In the genomic region with DNA sequence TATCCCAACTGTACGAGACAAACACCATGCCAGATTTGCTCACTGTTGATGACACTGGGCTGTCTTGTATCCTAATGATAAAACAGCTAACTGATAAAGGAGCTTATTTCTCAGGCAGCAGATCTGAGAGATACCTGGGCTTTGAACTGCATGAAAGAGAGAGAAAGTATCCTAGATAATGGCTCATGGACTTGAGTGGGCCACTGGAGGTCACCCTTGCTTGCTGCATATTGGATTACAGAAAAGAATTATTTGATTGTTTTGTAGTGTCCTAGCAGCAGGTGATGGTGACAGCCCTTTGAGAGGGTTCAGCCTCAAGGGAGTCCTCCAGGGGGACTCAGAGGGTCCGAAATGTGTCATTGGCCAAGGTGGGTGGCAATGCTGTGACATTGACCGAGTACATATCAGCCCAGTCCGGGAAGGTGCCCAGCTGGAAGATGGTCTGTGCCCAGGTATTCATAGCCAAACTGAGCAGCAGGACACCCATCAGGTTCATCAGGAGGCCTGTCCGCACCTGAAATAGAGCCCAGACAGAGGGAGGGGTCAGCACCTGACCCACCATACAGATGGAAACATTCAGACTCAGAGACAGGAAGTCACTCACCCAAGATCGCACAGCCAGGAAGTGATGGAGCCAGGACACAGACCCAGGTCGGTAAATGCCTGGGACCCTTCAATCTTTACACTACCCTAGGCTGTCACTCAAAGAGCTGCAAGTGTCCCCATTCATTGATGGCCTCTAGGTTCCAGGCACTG, we compare ENCODE assay signal across 1 cellular context.
TF ChIP-seq lines count a peak whose summit lies in the region.

No MANE protein-coding gene starts in this region.

TF ChIP-seq in HepG2, 621 proteins besides CTCF, POLR2A, EP300 and RAD21 (continued from another document and continues in another):
- no peak for TF ChIP-seq ZNF10 (CRISPR knock-in tag; IDR thresholded peaks at IDR 0.05; ENCODE audit: borderline replicate concordance, low read depth)
- TF ChIP-seq E2F2 (CRISPR knock-in tag; IDR thresholded peaks at IDR 0.05; ENCODE audit: borderline replicate concordance): no peak
- peak; percentile 94 for TF ChIP-seq STAG1 (CRISPR knock-in tag; IDR thresholded peaks at IDR 0.05)
- peak; percentile 50; the same call in 1 of the 2 replicates for TF ChIP-seq ARID3A (IDR thresholded peaks at IDR 0.05; ENCODE audit: low read depth, low read length)
- peak; percentile 86 for TF ChIP-seq ZNF768 (CRISPR knock-in tag; IDR thresholded peaks at IDR 0.05)
- no peak for TF ChIP-seq DR1 (CRISPR knock-in tag; IDR thresholded peaks at IDR 0.05)
- no peak for TF ChIP-seq CCDC6 (CRISPR knock-in tag; IDR thresholded peaks at IDR 0.05)
- no peak for TF ChIP-seq HDAC1 (CRISPR knock-in tag; IDR thresholded peaks at IDR 0.05)
- TF ChIP-seq NR1H2 (CRISPR knock-in tag; IDR thresholded peaks at IDR 0.05; ENCODE audit: borderline replicate concordance, low read depth): 0 out of 2 replicates have a peak, but pooled peaks have one; percentile 28
- TF ChIP-seq MIXL1 (CRISPR knock-in tag; IDR thresholded peaks at IDR 0.05): 0 out of 2 replicates have a peak, but pooled peaks have one; percentile 21
- TF ChIP-seq, protein P1, sequence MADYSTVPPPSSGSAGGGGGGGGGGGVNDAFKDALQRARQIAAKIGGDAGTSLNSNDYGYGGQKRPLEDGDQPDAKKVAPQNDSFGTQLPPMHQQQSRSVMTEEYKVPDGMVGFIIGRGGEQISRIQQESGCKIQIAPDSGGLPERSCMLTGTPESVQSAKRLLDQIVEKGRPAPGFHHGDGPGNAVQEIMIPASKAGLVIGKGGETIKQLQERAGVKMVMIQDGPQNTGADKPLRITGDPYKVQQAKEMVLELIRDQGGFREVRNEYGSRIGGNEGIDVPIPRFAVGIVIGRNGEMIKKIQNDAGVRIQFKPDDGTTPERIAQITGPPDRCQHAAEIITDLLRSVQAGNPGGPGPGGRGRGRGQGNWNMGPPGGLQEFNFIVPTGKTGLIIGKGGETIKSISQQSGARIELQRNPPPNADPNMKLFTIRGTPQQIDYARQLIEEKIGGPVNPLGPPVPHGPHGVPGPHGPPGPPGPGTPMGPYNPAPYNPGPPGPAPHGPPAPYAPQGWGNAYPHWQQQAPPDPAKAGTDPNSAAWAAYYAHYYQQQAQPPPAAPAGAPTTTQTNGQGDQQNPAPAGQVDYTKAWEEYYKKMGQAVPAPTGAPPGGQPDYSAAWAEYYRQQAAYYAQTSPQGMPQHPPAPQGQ (CRISPR knock-in tag; IDR thresholded peaks at IDR 0.05; ENCODE audit: borderline replicate concordance): no peak
- no peak for TF ChIP-seq ZNF878 (CRISPR knock-in tag; IDR thresholded peaks at IDR 0.05)
- no peak for TF ChIP-seq ZFYVE20 (CRISPR knock-in tag; IDR thresholded peaks at IDR 0.05; ENCODE audit: borderline replicate concordance, low read depth)
- TF ChIP-seq HIVEP1 (CRISPR knock-in tag; IDR thresholded peaks at IDR 0.05): no peak
- no peak for TF ChIP-seq ZNF766 (CRISPR knock-in tag; IDR thresholded peaks at IDR 0.05; ENCODE audit: borderline replicate concordance)
- TF ChIP-seq ZNF850 (CRISPR knock-in tag; conservative IDR thresholded peaks at IDR 0.05): no peak
- TF ChIP-seq KLF6 (CRISPR knock-in tag; IDR thresholded peaks at IDR 0.05): no peak
- TF ChIP-seq, protein P2, sequence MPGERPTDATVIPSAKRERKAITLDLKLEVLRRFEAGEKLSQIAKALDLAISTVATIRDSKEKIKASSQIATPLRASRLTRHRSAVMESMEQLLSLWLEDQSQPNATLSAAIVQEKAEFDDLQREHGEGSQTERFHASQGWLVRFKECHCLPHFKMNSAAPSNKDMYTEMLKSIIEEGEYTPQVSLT (CRISPR knock-in tag; IDR thresholded peaks at IDR 0.05; ENCODE audit: borderline replicate concordance, low read depth): no peak
- TF ChIP-seq ZFP36L2 (CRISPR knock-in tag; IDR thresholded peaks at IDR 0.05): no peak
- TF ChIP-seq ZSCAN29 (CRISPR knock-in tag; conservative IDR thresholded peaks at IDR 0.05): no peak
- TF ChIP-seq PLRG1 (conservative IDR thresholded peaks at IDR 0.05): no peak
- TF ChIP-seq, protein P3, sequence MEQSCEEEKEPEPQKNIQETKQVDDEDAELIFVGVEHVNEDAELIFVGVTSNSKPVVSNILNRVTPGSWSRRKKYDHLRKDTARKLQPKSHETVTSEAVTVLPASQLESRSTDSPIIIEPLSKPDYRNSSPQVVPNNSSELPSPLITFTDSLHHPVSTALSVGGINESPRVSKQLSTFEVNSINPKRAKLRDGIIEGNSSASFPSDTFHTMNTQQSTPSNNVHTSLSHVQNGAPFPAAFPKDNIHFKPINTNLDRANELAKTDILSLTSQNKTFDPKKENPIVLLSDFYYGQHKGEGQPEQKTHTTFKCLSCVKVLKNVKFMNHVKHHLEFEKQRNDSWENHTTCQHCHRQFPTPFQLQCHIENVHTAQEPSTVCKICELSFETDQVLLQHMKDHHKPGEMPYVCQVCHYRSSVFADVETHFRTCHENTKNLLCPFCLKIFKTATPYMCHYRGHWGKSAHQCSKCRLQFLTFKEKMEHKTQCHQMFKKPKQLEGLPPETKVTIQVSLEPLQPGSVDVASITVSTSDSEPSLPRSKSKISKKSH (CRISPR knock-in tag; IDR thresholded peaks at IDR 0.05; ENCODE audit: borderline replicate concordance): no peak
- TF ChIP-seq ZNF619 (CRISPR knock-in tag; IDR thresholded peaks at IDR 0.05): no peak
- TF ChIP-seq SAP130 (CRISPR knock-in tag; IDR thresholded peaks at IDR 0.05; ENCODE audit: low read depth): 0 out of 2 replicates have a peak, but pooled peaks have one; percentile 19
- TF ChIP-seq, protein P4, sequence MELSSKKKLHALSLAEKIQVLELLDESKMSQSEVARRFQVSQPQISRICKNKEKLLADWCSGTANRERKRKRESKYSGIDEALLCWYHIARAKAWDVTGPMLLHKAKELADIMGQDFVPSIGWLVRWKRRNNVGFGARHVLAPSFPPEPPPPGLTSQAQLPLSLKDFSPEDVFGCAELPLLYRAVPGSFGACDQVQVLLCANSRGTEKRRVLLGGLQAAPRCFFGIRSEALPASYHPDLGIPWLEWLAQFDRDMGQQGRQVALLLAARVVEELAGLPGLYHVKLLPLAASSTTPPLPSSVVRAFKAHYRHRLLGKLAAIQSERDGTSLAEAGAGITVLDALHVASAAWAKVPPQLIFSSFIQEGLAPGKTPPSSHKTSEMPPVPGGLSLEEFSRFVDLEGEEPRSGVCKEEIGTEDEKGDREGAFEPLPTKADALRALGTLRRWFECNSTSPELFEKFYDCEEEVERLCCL (CRISPR knock-in tag; IDR thresholded peaks at IDR 0.05; ENCODE audit: borderline replicate concordance): no peak
- TF ChIP-seq JUND (CRISPR knock-in tag; IDR thresholded peaks at IDR 0.05): no peak
- peak; percentile 35; the same call in 1 of the 2 replicates for TF ChIP-seq ZNF430 (CRISPR knock-in tag; IDR thresholded peaks at IDR 0.05)
- TF ChIP-seq ZNF12 (CRISPR knock-in tag; IDR thresholded peaks at IDR 0.05): no peak
- TF ChIP-seq ZMYM2 (CRISPR knock-in tag; IDR thresholded peaks at IDR 0.05): 0 out of 2 replicates have a peak, but pooled peaks have one; percentile 12
- no peak for TF ChIP-seq SETDB1 (CRISPR knock-in tag; IDR thresholded peaks at IDR 0.05; ENCODE audit: borderline replicate concordance)
- TF ChIP-seq, protein P5, sequence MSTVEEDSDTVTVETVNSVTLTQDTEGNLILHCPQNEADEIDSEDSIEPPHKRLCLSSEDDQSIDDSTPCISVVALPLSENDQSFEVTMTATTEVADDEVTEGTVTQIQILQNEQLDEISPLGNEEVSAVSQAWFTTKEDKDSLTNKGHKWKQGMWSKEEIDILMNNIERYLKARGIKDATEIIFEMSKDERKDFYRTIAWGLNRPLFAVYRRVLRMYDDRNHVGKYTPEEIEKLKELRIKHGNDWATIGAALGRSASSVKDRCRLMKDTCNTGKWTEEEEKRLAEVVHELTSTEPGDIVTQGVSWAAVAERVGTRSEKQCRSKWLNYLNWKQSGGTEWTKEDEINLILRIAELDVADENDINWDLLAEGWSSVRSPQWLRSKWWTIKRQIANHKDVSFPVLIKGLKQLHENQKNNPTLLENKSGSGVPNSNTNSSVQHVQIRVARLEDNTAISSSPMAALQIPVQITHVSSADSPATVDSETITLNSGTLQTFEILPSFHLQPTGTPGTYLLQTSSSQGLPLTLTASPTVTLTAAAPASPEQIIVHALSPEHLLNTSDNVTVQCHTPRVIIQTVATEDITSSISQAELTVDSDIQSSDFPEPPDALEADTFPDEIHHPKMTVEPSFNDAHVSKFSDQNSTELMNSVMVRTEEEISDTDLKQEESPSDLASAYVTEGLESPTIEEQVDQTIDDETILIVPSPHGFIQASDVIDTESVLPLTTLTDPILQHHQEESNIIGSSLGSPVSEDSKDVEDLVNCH (CRISPR knock-in tag; IDR thresholded peaks at IDR 0.05): no peak
- no peak for TF ChIP-seq ZBTB37 (CRISPR knock-in tag; IDR thresholded peaks at IDR 0.05)
- no peak for TF ChIP-seq KLF16 (CRISPR knock-in tag; IDR thresholded peaks at IDR 0.05)
- TF ChIP-seq ZNF605 (CRISPR knock-in tag; IDR thresholded peaks at IDR 0.05): 0 out of 2 replicates have a peak, but pooled peaks have one; percentile 47
- peak; percentile 26; the same call in 1 of the 2 replicates for TF ChIP-seq HDAC2 (CRISPR knock-in tag; IDR thresholded peaks at IDR 0.05)
- no peak for TF ChIP-seq SKI (IDR thresholded peaks at IDR 0.05; ENCODE audit: partially characterized antibody)
- TF ChIP-seq ZNF841 (CRISPR knock-in tag; IDR thresholded peaks at IDR 0.05; ENCODE audit: borderline replicate concordance): no peak
- no peak for TF ChIP-seq ZNF564 (CRISPR knock-in tag; IDR thresholded peaks at IDR 0.05)
- no peak for TF ChIP-seq KDM1A (CRISPR knock-in tag; IDR thresholded peaks at IDR 0.05)
- no peak for TF ChIP-seq HMGA1 (CRISPR knock-in tag; conservative IDR thresholded peaks at IDR 0.05)
- TF ChIP-seq, protein P6, sequence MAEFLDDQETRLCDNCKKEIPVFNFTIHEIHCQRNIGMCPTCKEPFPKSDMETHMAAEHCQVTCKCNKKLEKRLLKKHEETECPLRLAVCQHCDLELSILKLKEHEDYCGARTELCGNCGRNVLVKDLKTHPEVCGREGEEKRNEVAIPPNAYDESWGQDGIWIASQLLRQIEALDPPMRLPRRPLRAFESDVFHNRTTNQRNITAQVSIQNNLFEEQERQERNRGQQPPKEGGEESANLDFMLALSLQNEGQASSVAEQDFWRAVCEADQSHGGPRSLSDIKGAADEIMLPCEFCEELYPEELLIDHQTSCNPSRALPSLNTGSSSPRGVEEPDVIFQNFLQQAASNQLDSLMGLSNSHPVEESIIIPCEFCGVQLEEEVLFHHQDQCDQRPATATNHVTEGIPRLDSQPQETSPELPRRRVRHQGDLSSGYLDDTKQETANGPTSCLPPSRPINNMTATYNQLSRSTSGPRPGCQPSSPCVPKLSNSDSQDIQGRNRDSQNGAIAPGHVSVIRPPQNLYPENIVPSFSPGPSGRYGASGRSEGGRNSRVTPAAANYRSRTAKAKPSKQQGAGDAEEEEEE (CRISPR knock-in tag; IDR thresholded peaks at IDR 0.05; ENCODE audit: borderline replicate concordance): 0 out of 2 replicates have a peak, but pooled peaks have one; percentile 57
- no peak for TF ChIP-seq ZEB1 (IDR thresholded peaks at IDR 0.05; ENCODE audit: insufficient replicate concordance, low read depth)
- TF ChIP-seq ZNF747 (CRISPR knock-in tag; IDR thresholded peaks at IDR 0.05; ENCODE audit: borderline replicate concordance): no peak
- TF ChIP-seq GATAD2A (CRISPR knock-in tag; IDR thresholded peaks at IDR 0.05): no peak
- no peak for TF ChIP-seq ZKSCAN5 (CRISPR knock-in tag; IDR thresholded peaks at IDR 0.05)
- TF ChIP-seq ETV5 (CRISPR knock-in tag; IDR thresholded peaks at IDR 0.05; ENCODE audit: borderline replicate concordance): no peak
- TF ChIP-seq HNRNPH1 (optimal IDR thresholded peaks at IDR 0.05; ENCODE audit: low read depth, low read length): no peak
- no peak for TF ChIP-seq ZNF30 (CRISPR knock-in tag; IDR thresholded peaks at IDR 0.05)
- no peak for TF ChIP-seq SIX4 (CRISPR knock-in tag; IDR thresholded peaks at IDR 0.05)
- no peak for TF ChIP-seq ATM (IDR thresholded peaks at IDR 0.05; ENCODE audit: borderline replicate concordance)
